In genomic region chr9:127877566-127877998, GRCh38 we compare ENCODE assay signal across 8 cellular contexts. TPM values are rescaled to one million over a fixed set of nuclear protein-coding genes. Genes with fewer than 3 reads are reported as not detected.
A peak's percentile ranks its signal among the peaks of the same experiment; 100 is the strongest.
DNase-seq lines count a peak whose midpoint lies in the region; ATAC-seq and TF ChIP-seq lines count a peak whose summit lies in the region.

Gene AK1 (minus strand): TSS chr9:127877675. CDS start chr9:127874617, 3,058 bp downstream.

- peaks cover 10% of the 10 kb centered on the region for H3K27me3 Mint-ChIP-seq in T-helper 17 cell

- TF ChIP-seq POLR2A in tibial nerve (IDR thresholded peaks at IDR 0.05), result peak in 1 of 2 donors; percentile 62

- peak within 1 kb of the TSS; percentile 74 for H3K4me3 ChIP-seq in BE2C (ENCODE audit: low read depth, low read length)
- peak within 1 kb of the TSS; percentile 61 for H3K4me3 ChIP-seq in HUES64 (ENCODE audit: low read length)
- peak within 1 kb of the TSS; percentile 46 to 65 (median 49) for H3K4me3 ChIP-seq in tibial nerve

- peak within 1 kb of the TSS; percentile 55 for H3K9ac ChIP-seq in HUES64 (ENCODE audit: low read depth, low read length)

- ATAC-seq in T-helper 17 cell, result no peak
- ATAC-seq in esophagus mucosa, result peak; percentile 45
- ATAC-seq in GM21526 (IDR thresholded peaks at IDR 0.05; ENCODE audit: low FRiP score, unreplicated experiment), result no peak

- peaks cover 3% of the 10 kb centered on the region for H3K4me1 Mint-ChIP-seq in T-helper 17 cell

- H3K27ac ChIP-seq in HUES64 (ENCODE audit: low read depth, low read length), result no peak within 1 kb of the TSS
- peak within 1 kb of the TSS; percentile 68 to 93 (median 82) for H3K27ac ChIP-seq in tibial nerve

- no peaks in the 10 kb centered on the region for H3K27me3 ChIP-seq in BE2C
- no peaks in the 10 kb centered on the region for H3K27me3 ChIP-seq in HUES64 (ENCODE audit: insufficient read depth, low read length)
- no peaks in the 10 kb centered on the region for H3K27me3 ChIP-seq in tibial nerve

- no peak for TF ChIP-seq CTCF in BE2C (IDR thresholded peaks at IDR 0.05; ENCODE audit: low read depth, low read length)
- peak in 1 of 5 experiments; percentile 9 for TF ChIP-seq CTCF in tibial nerve (IDR thresholded peaks at IDR 0.05)

- H3K27ac Mint-ChIP-seq in T-helper 17 cell, result peak within 1 kb of the TSS; percentile 9

- H3K36me3 ChIP-seq in BE2C (peaks cover 1% of the 10 kb centered on the region; the same call in 1 of the 2 replicates), HUES64 (ENCODE audit: insufficient read depth, low read length) (no peaks in the 10 kb centered on the region), tibial nerve (peaks cover 0 to 13% (median 0%) of the 10 kb centered on the region in 3 donors)

- peaks cover 2% of the 10 kb centered on the region for H3K36me3 Mint-ChIP-seq in T-helper 17 cell (ENCODE audit: low read depth)

- TF ChIP-seq EP300 in tibial nerve (IDR thresholded peaks at IDR 0.05), result peak; percentile 28 to 84

- DNase-seq in BE2C, result peak; percentile 83
- DNase-seq in T-helper 17 cell, result no peak
- peak; percentile 89 for DNase-seq in midbrain (lab: John Stamatoyannopoulos, UW)
- peak; percentile 68 to 72 for DNase-seq in tibial nerve (ENCODE audit: low spot score in 2 of 2)
- no peak for DNase-seq in OCI-M2 (lab: John Stamatoyannopoulos, UW; ENCODE audit: unreplicated experiment)

- H3K4me1 ChIP-seq in BE2C (peaks cover 4% of the 10 kb centered on the region), HUES64 (ENCODE audit: insufficient read depth, low read length) (no peaks in the 10 kb centered on the region), tibial nerve (peaks cover 0 to 63% (median 44%) of the 10 kb centered on the region in 4 donors)

- 2% methylated on average over 44 of the region's 44 CpGs for WGBS in HUES64
- 0% methylated on average over 3 to 41 of the region's 44 CpGs for WGBS in tibial nerve, 2 donors

- H3K9me3 ChIP-seq in BE2C, result no peaks in the 10 kb centered on the region
- no peaks in the 10 kb centered on the region for H3K9me3 ChIP-seq in HUES64 (ENCODE audit: insufficient read depth, low read depth, low read length)
- no peaks in the 10 kb centered on the region for H3K9me3 ChIP-seq in T-helper 17 cell (ENCODE audit: control insufficient read depth, low read length, poor library complexity, severe bottlenecking)
- no peaks in the 10 kb centered on the region for H3K9me3 ChIP-seq in tibial nerve

- H3K4me3 Mint-ChIP-seq in T-helper 17 cell, result peak within 1 kb of the TSS; percentile 56

RNA-seq across cellular contexts. Expression of gene AK1, which starts in this region (rescaled TPM):
- polyA plus RNA-seq in BE2C (2012; ENCODE audit: insufficient read depth, insufficient read length, low read depth), result 236 TPM
- 25.3 TPM for polyA plus RNA-seq in HUES64 (2013, experiment 1 of 2)
- 22.1 TPM for polyA plus RNA-seq in HUES64 (2013, experiment 2 of 2)
- 10 to 100 TPM; 35.9 to 66.5 TPM for total RNA-seq in T-helper 17 cell
- total RNA-seq in esophagus mucosa, result 39.9 TPM
- 10 to 100 TPM; 29.9 to 65.1 (median 38.7) TPM for total RNA-seq in tibial nerve

Comparison
In these comparisons a context has a peak if more than half of its experiments do, and no peak if none do; other contexts are left out.
1. DNase-seq: peak in BE2C (single experiment), midbrain (single experiment) and tibial nerve (2 of 2); none in T-helper 17 cell (0 of 3) and OCI-M2 (single experiment).
2. Peak in every context shown above with its lines, with median percentiles within 50 percentile points of each other: H3K4me3 ChIP-seq.